In genomic region chr1:237927198-237927597, GRCh38 we compare ENCODE assay signal across 1 cellular context.
TF ChIP-seq lines count a peak whose summit lies in the region.

No MANE protein-coding gene starts in this region.

TF ChIP-seq in H1, 55 proteins besides CTCF, POLR2A, EP300 and RAD21:
- no peak for TF ChIP-seq SAP30 (IDR thresholded peaks at IDR 0.05; ENCODE audit: insufficient read depth, insufficient replicate concordance, low read length)
- TF ChIP-seq POU5F1 (IDR thresholded peaks at IDR 0.05; ENCODE audit: low read depth, low read length), result no peak
- no peak for TF ChIP-seq JUND (IDR thresholded peaks at IDR 0.05; ENCODE audit: low read length)
- TF ChIP-seq SIX5 (IDR thresholded peaks at IDR 0.05; ENCODE audit: low read depth, low read length), result no peak
- TF ChIP-seq CBX5 (IDR thresholded peaks at IDR 0.05; ENCODE audit: low read depth, low read length), result no peak
- TF ChIP-seq ASH2L (IDR thresholded peaks at IDR 0.05; ENCODE audit: low read length), result no peak
- TF ChIP-seq TAF1 (IDR thresholded peaks at IDR 0.05; ENCODE audit: low read depth, low read length), result no peak
- TF ChIP-seq HDAC2 (IDR thresholded peaks at IDR 0.05; ENCODE audit: borderline replicate concordance in 1 of 2, low read depth in 2 of 2, low read length in 2 of 2), result no peak
- TF ChIP-seq BRCA1 (IDR thresholded peaks at IDR 0.05; ENCODE audit: low read depth, low read length), result no peak
- TF ChIP-seq CTBP2 (IDR thresholded peaks at IDR 0.05; ENCODE audit: borderline replicate concordance, insufficient read depth, insufficient read length, low read length), result no peak
- no peak for TF ChIP-seq YY1 (IDR thresholded peaks at IDR 0.05; ENCODE audit: low read depth, low read length)
- no peak for TF ChIP-seq SUZ12 (IDR thresholded peaks at IDR 0.05; ENCODE audit: low read length)
- TF ChIP-seq HDAC6 (IDR thresholded peaks at IDR 0.05; ENCODE audit: low read depth, low read length), result no peak
- TF ChIP-seq RBBP5 (IDR thresholded peaks at IDR 0.05; ENCODE audit: borderline replicate concordance, low read depth, low read length), result no peak
- TF ChIP-seq, protein P1, sequence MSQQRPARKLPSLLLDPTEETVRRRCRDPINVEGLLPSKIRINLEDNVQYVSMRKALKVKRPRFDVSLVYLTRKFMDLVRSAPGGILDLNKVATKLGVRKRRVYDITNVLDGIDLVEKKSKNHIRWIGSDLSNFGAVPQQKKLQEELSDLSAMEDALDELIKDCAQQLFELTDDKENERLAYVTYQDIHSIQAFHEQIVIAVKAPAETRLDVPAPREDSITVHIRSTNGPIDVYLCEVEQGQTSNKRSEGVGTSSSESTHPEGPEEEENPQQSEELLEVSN (IDR thresholded peaks at IDR 0.05), result no peak
- TF ChIP-seq, protein P2, sequence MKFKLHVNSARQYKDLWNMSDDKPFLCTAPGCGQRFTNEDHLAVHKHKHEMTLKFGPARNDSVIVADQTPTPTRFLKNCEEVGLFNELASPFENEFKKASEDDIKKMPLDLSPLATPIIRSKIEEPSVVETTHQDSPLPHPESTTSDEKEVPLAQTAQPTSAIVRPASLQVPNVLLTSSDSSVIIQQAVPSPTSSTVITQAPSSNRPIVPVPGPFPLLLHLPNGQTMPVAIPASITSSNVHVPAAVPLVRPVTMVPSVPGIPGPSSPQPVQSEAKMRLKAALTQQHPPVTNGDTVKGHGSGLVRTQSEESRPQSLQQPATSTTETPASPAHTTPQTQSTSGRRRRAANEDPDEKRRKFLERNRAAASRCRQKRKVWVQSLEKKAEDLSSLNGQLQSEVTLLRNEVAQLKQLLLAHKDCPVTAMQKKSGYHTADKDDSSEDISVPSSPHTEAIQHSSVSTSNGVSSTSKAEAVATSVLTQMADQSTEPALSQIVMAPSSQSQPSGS (IDR thresholded peaks at IDR 0.05; ENCODE audit: low read length), result no peak
- TF ChIP-seq BCL11A (IDR thresholded peaks at IDR 0.05; ENCODE audit: low read depth in 2 of 2, low read length in 2 of 2), result no peak
- TF ChIP-seq EGR1 (IDR thresholded peaks at IDR 0.05; ENCODE audit: borderline replicate concordance, low read depth, low read length), result no peak
- TF ChIP-seq MAFK (IDR thresholded peaks at IDR 0.05; ENCODE audit: low read depth, low read length), result no peak
- no peak for TF ChIP-seq NRF1 (IDR thresholded peaks at IDR 0.05; ENCODE audit: low read depth, low read length)
